ENCODE assay signal across 19 cellular contexts in the genomic region with DNA sequence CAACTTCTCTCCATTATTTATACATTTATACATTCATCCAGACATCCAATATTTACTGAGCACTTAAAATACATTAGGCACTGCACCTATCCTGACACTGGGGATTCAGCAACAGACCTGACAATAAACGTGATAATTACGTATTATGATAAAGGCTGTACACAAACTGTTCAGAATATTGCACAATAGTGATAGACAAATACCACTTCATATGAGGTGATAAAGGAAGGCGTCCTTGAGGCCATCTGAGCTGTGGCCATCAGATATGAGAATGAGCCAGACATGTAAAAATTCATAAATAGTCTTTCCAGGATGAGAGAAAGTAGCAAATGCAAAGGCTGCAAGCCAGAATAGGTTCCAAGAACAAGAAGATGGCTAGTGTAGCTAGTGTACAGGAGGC. TPM values are rescaled to one million over a fixed set of nuclear protein-coding genes. Genes with fewer than 3 reads are reported as not detected.
DNase-seq lines count a peak whose midpoint lies in the region; ATAC-seq and TF ChIP-seq lines count a peak whose summit lies in the region.
"Had no signal": no experiment of that assay in that cellular context is flagged by ENCODE, and none has a peak within 500 bp of the region (broad histone marks: within the 10 kb centered on the region; RNA-seq: fewer than 3 reads in every experiment).

No MANE protein-coding gene starts in this region.

- no peaks in the 10 kb centered on the region for H3K4me1 ChIP-seq in CD8-positive, alpha-beta memory T cell (ENCODE audit: insufficient read depth, low read length)

- no peak for TF ChIP-seq CTCF in fibroblast of villous mesenchyme (IDR thresholded peaks at IDR 0.05; ENCODE audit: insufficient read depth, low read depth, low read length)
- TF ChIP-seq CTCF in natural killer cell (IDR thresholded peaks at IDR 0.05), result no peak

- H3K4me3 Mint-ChIP-seq in CD8-positive, alpha-beta memory T cell, result no peak overlapping the region
- H3K4me3 Mint-ChIP-seq in natural killer cell, result no peak overlapping the region
- H3K4me3 Mint-ChIP-seq: activated B cell treated with CpG ODN at 0.5 μM for 24 hours; activated T-helper 17 cell treated with anti-CD3 and anti-CD28 coated beads, Interleukin-2, amount 50 U/mL, for 72 hours; T-cell had no signal

- H3K4me3 ChIP-seq in CD8-positive, alpha-beta memory T cell (ENCODE audit: low read length), result no peak overlapping the region
- H3K4me3 ChIP-seq in fibroblast of villous mesenchyme (ENCODE audit: low read depth, low read length), result no peak overlapping the region
- H3K4me3 ChIP-seq: adrenal gland, cardiac muscle cell, lung, suprapubic skin had no signal

- H3K27ac ChIP-seq in CD8-positive, alpha-beta memory T cell (ENCODE audit: low read depth, low read length), result peak overlapping the region; percentile 18
- H3K27ac ChIP-seq: adrenal gland, cardiac muscle cell, KMS-11, suprapubic skin had no signal

- H3K36me3 Mint-ChIP-seq in CD8-positive, alpha-beta memory T cell, result peaks cover 0 to 7% (median 1%) of the 10 kb centered on the region in 3 donors
- no peaks in the 10 kb centered on the region for H3K36me3 Mint-ChIP-seq in natural killer cell

- H3K36me3 ChIP-seq in CD8-positive, alpha-beta memory T cell (ENCODE audit: insufficient read depth, low read length), result no peaks in the 10 kb centered on the region
- H3K36me3 ChIP-seq: adrenal gland, cardiac muscle cell, suprapubic skin had no signal

- in situ Hi-C loops in KBM-7 (cut with MboI; ENCODE audit: low pct_unique_long_range_greater_than_20kb, low sequenced_read_pairs), result no loop called here

- H3K27ac Mint-ChIP-seq in CD8-positive, alpha-beta memory T cell, result peak overlapping the region in 2 of 8 donors; percentile 1 to 47
- peak overlapping the region in 1 of 2 donors; percentile 0 for H3K27ac Mint-ChIP-seq in natural killer cell
- H3K27ac Mint-ChIP-seq: activated B cell treated with CpG ODN at 0.5 μM for 24 hours; activated T-helper 17 cell treated with anti-CD3 and anti-CD28 coated beads, Interleukin-2, amount 50 U/mL, for 72 hours; T-cell had no signal

- no peaks in the 10 kb centered on the region for H3K9me3 Mint-ChIP-seq in CD8-positive, alpha-beta memory T cell
- H3K9me3 Mint-ChIP-seq in natural killer cell, result no peaks in the 10 kb centered on the region
- H3K9me3 Mint-ChIP-seq: activated B cell treated with CpG ODN at 0.5 μM for 24 hours; activated T-helper 17 cell treated with anti-CD3 and anti-CD28 coated beads, Interleukin-2, amount 50 U/mL, for 72 hours; T-cell had no signal

- DNase-seq in CD8-positive, alpha-beta memory T cell, result no peak
- DNase-seq in NCI-H1092 (lab: John Stamatoyannopoulos, UW), result peak; percentile 21
- peak; percentile 64 for DNase-seq in NCI-H345 treated with DMSO at 0.1 percent for 48 hours (lab: John Stamatoyannopoulos, UW; ENCODE audit: unreplicated experiment)
- peak; percentile 5 for DNase-seq in fibroblast of villous mesenchyme (ENCODE audit: low read depth)
- no peak for DNase-seq in NK-92 treated with Interleukin-12 subunit alpha and Interleukin-12 subunit beta, amount 100 ng/mL, for 24 hours (lab: John Stamatoyannopoulos, UW)
- DNase-seq in KBM-7, result no peak
- no peak for DNase-seq in natural killer cell
- DNase-seq: activated B cell treated with CpG ODN at 0.5 μM for 24 hours; posterior cingulate gyrus; SHP77; stimulated activated CD4-positive, alpha-beta T cell treated with anti-CD3 and anti-CD28 coated beads, Interleukin-4, amount 100 ng/mL, for 1 hour; T-cell had no signal

- H3K27me3 Mint-ChIP-seq in CD8-positive, alpha-beta memory T cell, result peaks cover 0 to 1% of the 10 kb centered on the region in 2 donors
- H3K27me3 Mint-ChIP-seq in natural killer cell (ENCODE audit: low read depth in 2 of 2), result no peaks in the 10 kb centered on the region
- H3K27me3 Mint-ChIP-seq: activated B cell treated with CpG ODN at 0.5 μM for 24 hours; activated T-helper 17 cell treated with anti-CD3 and anti-CD28 coated beads, Interleukin-2, amount 50 U/mL, for 72 hours; T-cell had no signal

- POLR2A ChIA-PET in CD8-positive, alpha-beta memory T cell (lab: Charles Lee), result no interaction called here

- intact Hi-C loops in natural killer cell (cut with micrococcal nuclease), result no loop called here

- peaks cover 25 to 46% (median 40%) of the 10 kb centered on the region in 3 donors for H3K4me1 Mint-ChIP-seq in CD8-positive, alpha-beta memory T cell
- H3K4me1 Mint-ChIP-seq in natural killer cell, result peaks cover 23 to 42% of the 10 kb centered on the region in 2 donors

- no peaks in the 10 kb centered on the region for H3K9me3 ChIP-seq in CD8-positive, alpha-beta memory T cell (ENCODE audit: low read length)
- H3K9me3 ChIP-seq: adrenal gland, suprapubic skin had no signal

- ATAC-seq in natural killer cell (no peak), HG03095 (IDR thresholded peaks at IDR 0.05; ENCODE audit: unreplicated experiment) (no peak)
- ATAC-seq: activated T-helper 17 cell treated with anti-CD3 and anti-CD28 coated beads, Interleukin-2, amount 50 U/mL, for 72 hours; T-cell had no signal

- no peaks in the 10 kb centered on the region for H3K27me3 ChIP-seq in CD8-positive, alpha-beta memory T cell (ENCODE audit: insufficient read depth, low read length, poor library complexity, severe bottlenecking)
- H3K27me3 ChIP-seq: adrenal gland, cardiac muscle cell, suprapubic skin had no signal

- CTCF ChIA-PET in CD8-positive, alpha-beta memory T cell (lab: Charles Lee), result no interaction called here

RNA-seq across cellular contexts. Expression of a gene that starts 8.6 kb away (rescaled TPM):
- 10 to 100 TPM; 23.1 to 24.8 TPM for total RNA-seq in CD8-positive, alpha-beta memory T cell
- 8.6 TPM for polyA plus RNA-seq in CD8-positive, alpha-beta memory T cell
- 78.9 and 95.4 TPM in 2 replicates for total RNA-seq in fibroblast of villous mesenchyme
- total RNA-seq in natural killer cell, result 10 to 100 TPM; 41.3 to 68.5 (median 41.7) TPM

RNA-seq across cellular contexts. Expression of a gene that starts 38.9 kb away (rescaled TPM):
- under 1 TPM in 1 of 2 experiments, not detected in 1; 0.24 TPM for total RNA-seq in CD8-positive, alpha-beta memory T cell
- not detected for polyA plus RNA-seq in CD8-positive, alpha-beta memory T cell
- not detected in 2 replicates for total RNA-seq in fibroblast of villous mesenchyme
- total RNA-seq in natural killer cell, result not detected
- total RNA-seq: activated T-helper 17 cell treated with anti-CD3 and anti-CD28 coated beads, Interleukin-2, amount 50 U/mL, for 72 hours; cardiac muscle cell; lung; suprapubic skin; T-cell had no signal
- polyA plus RNA-seq: cardiac muscle cell had no signal

Comparison
In these comparisons a context has a peak if more than half of its experiments do, and no peak if none do; other contexts are left out.
1. DNase-seq: peak in NCI-H1092 (single experiment), NCI-H345 treated with DMSO at 0.1 percent for 48 hours (single experiment) and fibroblast of villous mesenchyme (single experiment); none in CD8-positive, alpha-beta memory T cell (0 of 5), NK-92 treated with Interleukin-12 subunit alpha and Interleukin-12 subunit beta, amount 100 ng/mL, for 24 hours (single experiment), KBM-7 (single experiment) and natural killer cell (single experiment).